In genomic region chr14:72776701-72777255, GRCh38 we compare ENCODE assay signal across 16 cellular contexts.
DNase-seq lines count a peak whose midpoint lies in the region; ATAC-seq lines count a peak whose summit lies in the region.
"Had no signal": no experiment of that assay in that cellular context is flagged by ENCODE, and none has a peak within 500 bp of the region (broad histone marks: within the 10 kb centered on the region; RNA-seq: fewer than 3 reads in every experiment).

No MANE protein-coding gene starts in this region.

- H3K36me3 Mint-ChIP-seq in activated naive CD8-positive, alpha-beta T cell treated with anti-CD3 and anti-CD28 coated beads, Interleukin-2, amount 50 U/mL, for 24 hours (ENCODE audit: low read depth): peaks cover 3% of the 10 kb centered on the region
- peaks cover 3% of the 10 kb centered on the region for H3K36me3 Mint-ChIP-seq in activated naive CD8-positive, alpha-beta T cell treated with anti-CD3 and anti-CD28 coated beads for 36 hours
- peaks cover 11% of the 10 kb centered on the region for H3K36me3 Mint-ChIP-seq in activated T-helper 1 cell treated with anti-CD3 and anti-CD28 coated beads, Interleukin-12 subunit alpha, Interleukin-12 subunit beta, Interleukin-2, Interleukin-4 antibody, amounts not matched to agents 30 ng/mL and 10 ng/mL and 1 ng/mL, durations not matched to agents 14 hours and 24 hours and 36 hours (ENCODE audit: low read depth)

- ATAC-seq in activated naive CD8-positive, alpha-beta T cell treated with anti-CD3 and anti-CD28 coated beads, Interleukin-2, amount 50 U/mL, for 24 hours: no peak
- no peak for ATAC-seq in HG02623 (IDR thresholded peaks at IDR 0.05; ENCODE audit: unreplicated experiment)
- ATAC-seq: activated naive CD4-positive, alpha-beta T cell treated with anti-CD3 and anti-CD28 coated beads, Interleukin-2, amount 50 U/mL, for 72 hours; left lung had no signal

- peak overlapping the region; percentile 7 for H3K27ac Mint-ChIP-seq in activated naive CD8-positive, alpha-beta T cell treated with anti-CD3 and anti-CD28 coated beads, Interleukin-2, amount 50 U/mL, for 24 hours
- no peak overlapping the region for H3K27ac Mint-ChIP-seq in activated naive CD8-positive, alpha-beta T cell treated with anti-CD3 and anti-CD28 coated beads for 36 hours
- peak overlapping the region; percentile 32 for H3K27ac Mint-ChIP-seq in activated T-helper 1 cell treated with anti-CD3 and anti-CD28 coated beads, Interleukin-12 subunit alpha, Interleukin-12 subunit beta, Interleukin-2, Interleukin-4 antibody, amounts not matched to agents 30 ng/mL and 10 ng/mL and 1 ng/mL, durations not matched to agents 14 hours and 24 hours and 36 hours

- intact Hi-C loops in activated T-helper 1 cell treated with anti-CD3 and anti-CD28 coated beads, Interleukin-12 subunit alpha, Interleukin-12 subunit beta, Interleukin-2, Interleukin-4 antibody, amounts not matched to agents 30 ng/mL and 10 ng/mL and 1 ng/mL, durations not matched to agents 14 hours and 24 hours and 36 hours (cut with micrococcal nuclease): no loop called here

- H3K4me1 Mint-ChIP-seq in activated naive CD8-positive, alpha-beta T cell treated with anti-CD3 and anti-CD28 coated beads, Interleukin-2, amount 50 U/mL, for 24 hours: peaks cover 22% of the 10 kb centered on the region
- H3K4me1 Mint-ChIP-seq in activated naive CD8-positive, alpha-beta T cell treated with anti-CD3 and anti-CD28 coated beads for 36 hours: no peaks in the 10 kb centered on the region
- H3K4me1 Mint-ChIP-seq in activated T-helper 1 cell treated with anti-CD3 and anti-CD28 coated beads, Interleukin-12 subunit alpha, Interleukin-12 subunit beta, Interleukin-2, Interleukin-4 antibody, amounts not matched to agents 30 ng/mL and 10 ng/mL and 1 ng/mL, durations not matched to agents 14 hours and 24 hours and 36 hours (ENCODE audit: low read depth): peaks cover 28% of the 10 kb centered on the region

- peaks cover 11% of the 10 kb centered on the region for H3K9me3 Mint-ChIP-seq in activated naive CD8-positive, alpha-beta T cell treated with anti-CD3 and anti-CD28 coated beads, Interleukin-2, amount 50 U/mL, for 24 hours
- H3K9me3 Mint-ChIP-seq in activated naive CD8-positive, alpha-beta T cell treated with anti-CD3 and anti-CD28 coated beads for 36 hours: peaks cover 7% of the 10 kb centered on the region
- peaks cover 15% of the 10 kb centered on the region for H3K9me3 Mint-ChIP-seq in activated T-helper 1 cell treated with anti-CD3 and anti-CD28 coated beads, Interleukin-12 subunit alpha, Interleukin-12 subunit beta, Interleukin-2, Interleukin-4 antibody, amounts not matched to agents 30 ng/mL and 10 ng/mL and 1 ng/mL, durations not matched to agents 14 hours and 24 hours and 36 hours
- H3K9me3 Mint-ChIP-seq: neural crest cell had no signal

- DNase-seq in activated naive CD8-positive, alpha-beta T cell treated with anti-CD3 and anti-CD28 coated beads, Interleukin-2, amount 50 U/mL, for 24 hours: no peak
- DNase-seq in activated naive CD8-positive, alpha-beta T cell treated with anti-CD3 and anti-CD28 coated beads for 36 hours: no peak
- DNase-seq in activated T-helper 1 cell treated with anti-CD3 and anti-CD28 coated beads, Interleukin-12 subunit alpha, Interleukin-12 subunit beta, Interleukin-2, Interleukin-4 antibody, amounts not matched to agents 30 ng/mL and 10 ng/mL and 1 ng/mL, durations not matched to agents 14 hours and 24 hours and 36 hours (ENCODE audit: low spot score): no peak
- DNase-seq in mesenteric fat pad (ENCODE audit: low spot score) (peak; percentile 51), substantia nigra (lab: John Stamatoyannopoulos, UW) (no peak), KG1 (lab: John Stamatoyannopoulos, UW) (no peak), nucleus accumbens (lab: John Stamatoyannopoulos, UW) (no peak)
- DNase-seq: brain microvascular endothelial cell, left lung, NCI-H1092 treated with DMSO at 0.1 percent for 48 hours, sigmoid colon, tibial artery had no signal

- peak overlapping the region; percentile 5 for H3K27ac ChIP-seq in substantia nigra (ENCODE audit: low read depth, low read length, poor library complexity, severe bottlenecking)
- H3K27ac ChIP-seq: brain microvascular endothelial cell, left lung, sigmoid colon, tibial artery had no signal

- H3K27me3 Mint-ChIP-seq in activated naive CD8-positive, alpha-beta T cell treated with anti-CD3 and anti-CD28 coated beads, Interleukin-2, amount 50 U/mL, for 24 hours: peaks cover 2% of the 10 kb centered on the region
- no peaks in the 10 kb centered on the region for H3K27me3 Mint-ChIP-seq in activated naive CD8-positive, alpha-beta T cell treated with anti-CD3 and anti-CD28 coated beads for 36 hours
- peaks cover 15% of the 10 kb centered on the region for H3K27me3 Mint-ChIP-seq in activated T-helper 1 cell treated with anti-CD3 and anti-CD28 coated beads, Interleukin-12 subunit alpha, Interleukin-12 subunit beta, Interleukin-2, Interleukin-4 antibody, amounts not matched to agents 30 ng/mL and 10 ng/mL and 1 ng/mL, durations not matched to agents 14 hours and 24 hours and 36 hours (ENCODE audit: insufficient read depth)
- H3K27me3 Mint-ChIP-seq: IgD-negative memory B cell had no signal

- H3K4me3 Mint-ChIP-seq in activated naive CD8-positive, alpha-beta T cell treated with anti-CD3 and anti-CD28 coated beads, Interleukin-2, amount 50 U/mL, for 24 hours: no peak overlapping the region
- H3K4me3 Mint-ChIP-seq in activated naive CD8-positive, alpha-beta T cell treated with anti-CD3 and anti-CD28 coated beads for 36 hours: no peak overlapping the region
- peak overlapping the region; percentile 0 for H3K4me3 Mint-ChIP-seq in activated T-helper 1 cell treated with anti-CD3 and anti-CD28 coated beads, Interleukin-12 subunit alpha, Interleukin-12 subunit beta, Interleukin-2, Interleukin-4 antibody, amounts not matched to agents 30 ng/mL and 10 ng/mL and 1 ng/mL, durations not matched to agents 14 hours and 24 hours and 36 hours
- H3K4me3 Mint-ChIP-seq: neural crest cell had no signal
